ENCODE assay signal across 25 cellular contexts in genomic region chr5:112403069-112403468, GRCh38.
"Had no signal": no experiment of that assay in that cellular context is flagged by ENCODE, and none has a peak within 500 bp of the region (broad histone marks: within the 10 kb centered on the region; RNA-seq: fewer than 3 reads in every experiment).

No MANE protein-coding gene starts in this region.

- H3K9me3 ChIP-seq: stomach, suprapubic skin, testis, thoracic aorta, thyroid gland, tibial artery, tibial nerve, transverse colon, upper lobe of left lung, upper lobe of right lung, uterus, vagina had no signal

- DNase-seq: stimulated activated CD4-positive, alpha-beta T cell treated with anti-CD3 and anti-CD28 coated beads, Interleukin-2, amount 100 ng/mL, for 48 hours; stimulated activated CD4-positive, alpha-beta T cell treated with anti-CD3 and anti-CD28 coated beads, Interleukin-4, amount 100 ng/mL, for 1 hour; stimulated activated CD4-positive, alpha-beta T cell treated with anti-CD3 and anti-CD28 coated beads, Interleukin-4, amount 100 ng/mL, for 24 hours; stimulated activated CD4-positive, alpha-beta T cell treated with anti-CD3 and anti-CD28 coated beads, Interleukin-4, amount 100 ng/mL, for 4 hours; stimulated activated CD8-positive, alpha-beta memory T cell treated with anti-CD3 and anti-CD28 coated beads, Interleukin-4, amount 100 ng/mL, for 48 hours; stimulated activated naive B cell treated with anti-CD40 and anti-IgM and Interleukin-4, amounts not matched to agents 10 μg/mL and 1 μg/mL and 100 μg/mL, for 72 hours; stimulated activated naive CD4-positive, alpha-beta T cell; stimulated activated naive CD4-positive, alpha-beta T cell treated with Interleukin-2 at 50 U/mL for 16 hours; stimulated activated naive CD8-positive, alpha-beta T cell treated with anti-CD3 and anti-CD28 coated beads, Interleukin-15, amount 100 ng/mL, for 72 hours; stomach; substantia nigra; testis; thyroid gland; tibial artery; transverse colon; trophoblast cell; upper lobe of left lung; upper lobe of right lung; uterus had no signal

- H3K27ac ChIP-seq: stomach, suprapubic skin, testis, thoracic aorta, thyroid gland, tibial artery, tibial nerve, transverse colon, upper lobe of left lung, upper lobe of right lung, uterus, vagina had no signal

- H3K36me3 ChIP-seq: stomach, suprapubic skin, thoracic aorta, thyroid gland, transverse colon, upper lobe of left lung, upper lobe of right lung, uterus, vagina had no signal

- H3K27me3 ChIP-seq: stomach, suprapubic skin, testis, thyroid gland, tibial artery, tibial nerve, transverse colon, upper lobe of left lung, upper lobe of right lung, uterus, vagina had no signal

- ATAC-seq: stimulated activated effector memory CD8-positive, alpha-beta T cell treated with anti-CD3 and anti-CD28 coated beads, Interleukin-12 subunit alpha, Interleukin-12 subunit beta, amount 100 ng/mL, for 72 hours; stimulated activated memory B cell treated with anti-CD40 and anti-IgM and Interleukin-4, amounts not matched to agents 10 μg/mL and 1 μg/mL and 100 μg/mL, for 72 hours; stimulated activated naive B cell treated with anti-CD40 and anti-IgM and Interleukin-4, amounts not matched to agents 10 μg/mL and 1 μg/mL and 100 μg/mL, for 72 hours; stimulated activated naive CD8-positive, alpha-beta T cell treated with anti-CD3 and anti-CD28 coated beads, Interleukin-15, amount 100 ng/mL, for 72 hours; upper lobe of right lung had no signal

- H3K4me3 ChIP-seq: stomach, suprapubic skin, testis, thoracic aorta, thyroid gland, tibial artery, tibial nerve, transverse colon, upper lobe of left lung, upper lobe of right lung, uterus, vagina had no signal

- H3K4me1 ChIP-seq: suprapubic skin, testis, transverse colon, uterus, vagina had no signal
